Comparison of ENCODE assay signal across 1 cellular context in genomic region chr4:57374866-57375595, GRCh38.
TF ChIP-seq lines count a peak whose summit lies in the region.

No MANE protein-coding gene starts in this region.

TF ChIP-seq in WTC11, 78 proteins besides CTCF, POLR2A, EP300 and RAD21 (continued from another document):
- TF ChIP-seq E2F4 (CRISPR knock-in tag; IDR thresholded peaks at IDR 0.05; ENCODE audit: borderline replicate concordance, low read depth) (no peak), ZNF416 (CRISPR knock-in tag; IDR thresholded peaks at IDR 0.05) (no peak), MLX (CRISPR knock-in tag; IDR thresholded peaks at IDR 0.05) (no peak), ZNF512 (CRISPR knock-in tag; IDR thresholded peaks at IDR 0.05; ENCODE audit: borderline replicate concordance) (no peak), IRF2 (CRISPR knock-in tag; IDR thresholded peaks at IDR 0.05; ENCODE audit: borderline replicate concordance, low read depth) (no peak), TP53 (CRISPR knock-in tag; IDR thresholded peaks at IDR 0.05) (no peak)
- TF ChIP-seq, protein P1, sequence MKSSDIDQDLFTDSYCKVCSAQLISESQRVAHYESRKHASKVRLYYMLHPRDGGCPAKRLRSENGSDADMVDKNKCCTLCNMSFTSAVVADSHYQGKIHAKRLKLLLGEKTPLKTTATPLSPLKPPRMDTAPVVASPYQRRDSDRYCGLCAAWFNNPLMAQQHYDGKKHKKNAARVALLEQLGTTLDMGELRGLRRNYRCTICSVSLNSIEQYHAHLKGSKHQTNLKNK (CRISPR knock-in tag; IDR thresholded peaks at IDR 0.05), result no peak
